In the genomic region with DNA sequence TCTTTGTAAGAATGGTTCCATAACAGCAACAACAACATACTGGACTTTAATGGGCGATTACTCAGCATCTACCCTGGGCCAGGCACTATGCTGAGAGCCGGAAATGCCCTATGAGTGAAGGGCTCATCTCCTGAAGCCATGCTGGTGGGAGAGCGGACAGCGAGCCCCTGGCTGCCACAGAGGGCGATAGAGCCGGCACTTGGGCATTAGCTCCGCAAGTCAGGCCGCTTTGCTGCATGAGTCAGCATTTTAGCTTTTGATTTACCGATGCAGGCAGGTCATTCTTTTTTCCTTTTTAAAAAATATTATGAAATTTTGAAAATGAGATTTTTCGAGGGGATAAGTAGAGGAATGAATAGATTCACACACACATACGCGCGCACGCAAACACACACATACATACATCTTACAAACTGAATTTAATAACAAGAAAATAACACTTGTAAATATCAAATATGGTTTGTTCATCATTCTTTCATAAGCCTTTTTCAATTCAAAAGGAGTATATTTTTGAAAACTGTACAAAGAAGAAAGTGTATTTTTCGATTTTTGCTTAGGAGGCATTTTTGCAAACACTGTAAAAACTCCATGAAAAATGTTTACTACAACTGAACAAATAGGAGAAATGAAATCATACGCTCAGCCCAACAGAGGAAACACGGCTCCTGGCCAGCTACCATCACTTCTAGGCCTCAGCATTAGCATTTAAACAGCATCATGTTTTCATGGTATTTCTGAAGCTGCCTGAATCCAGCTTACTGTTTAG, we compare ENCODE assay signal across 13 cellular contexts.
"Had no signal": no experiment of that assay in that cellular context is flagged by ENCODE, and none has a peak within 500 bp of the region (broad histone marks: within the 10 kb centered on the region; RNA-seq: fewer than 3 reads in every experiment).

No MANE protein-coding gene starts in this region.

- H3K36me3 ChIP-seq: left lung, neutrophil had no signal

- H3K27me3 ChIP-seq: body of pancreas, neutrophil had no signal

- DNase-seq: activated CD4-positive, alpha-beta T cell treated with anti-CD3 and anti-CD28 coated beads for 36 hours; activated CD8-positive, alpha-beta memory T cell treated with anti-CD3 and anti-CD28 coated beads for 24 hours; activated naive CD4-positive, alpha-beta T cell treated with anti-CD3 and anti-CD28 coated beads, Interleukin-2, amount 10 ng/mL, durations not matched to agents 7 days and 5 days; body of pancreas; erythroblast; hippocampal formation; left lung; psoas muscle; stimulated activated CD4-positive, alpha-beta T cell treated with anti-CD3 and anti-CD28 coated beads, Interleukin-12 subunit alpha, Interleukin-12 subunit beta, amount 100 ng/mL, for 4 hours; stimulated activated naive CD4-positive, alpha-beta T cell treated with Interleukin-2 at 50 U/mL for 16 hours; T-helper 9 cell; trophoblast cell had no signal

- ATAC-seq: activated CD4-positive, alpha-beta T cell treated with anti-CD3 and anti-CD28 coated beads for 36 hours; body of pancreas; left lung; psoas muscle had no signal

- H3K27ac ChIP-seq: body of pancreas, left lung, neutrophil, psoas muscle had no signal

- H3K4me1 ChIP-seq: body of pancreas, left lung, psoas muscle had no signal

- H3K4me3 ChIP-seq: body of pancreas, left lung, psoas muscle had no signal

- H3K9me3 ChIP-seq: body of pancreas, left lung, neutrophil, psoas muscle had no signal
